8 cellular contexts compared by ENCODE assay signal in the genomic region with DNA sequence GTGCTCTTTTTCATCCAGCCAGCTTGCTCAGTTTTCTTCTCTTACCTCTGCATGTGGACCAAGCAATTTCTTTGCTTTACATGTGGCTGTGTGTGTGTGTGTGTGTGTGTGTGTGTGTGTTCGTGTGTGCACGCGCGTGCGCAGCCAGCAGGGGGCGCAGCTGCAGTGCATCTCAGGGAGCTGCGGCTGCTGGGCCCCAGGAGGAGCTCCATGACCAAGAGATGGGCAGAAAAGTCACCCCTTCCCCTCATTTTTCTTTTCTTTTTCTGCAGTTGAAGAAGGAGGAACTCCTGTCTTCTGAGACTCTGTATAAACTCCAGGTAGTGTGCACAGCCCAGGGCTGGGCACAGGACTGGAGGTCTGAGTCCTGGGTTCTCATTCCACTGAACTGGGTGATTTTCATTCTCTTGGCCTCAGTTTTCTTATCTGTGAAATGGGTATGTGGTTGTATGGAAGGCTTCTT. TPM values are rescaled to one million over a fixed set of nuclear protein-coding genes. Genes with fewer than 3 reads are reported as not detected.
DNase-seq lines count a peak whose midpoint lies in the region; ATAC-seq and TF ChIP-seq lines count a peak whose summit lies in the region.

No MANE protein-coding gene starts in this region.

- no peak overlapping the region for H3K4me3 Mint-ChIP-seq in activated CD4-positive, alpha-beta T cell treated with anti-CD3 and anti-CD28 coated beads, Interleukin-2, amount 10 ng/mL, durations not matched to agents 24 days and 14 days

- ATAC-seq in GM19328 (IDR thresholded peaks at IDR 0.05; ENCODE audit: unreplicated experiment) (peak; percentile 47), lower lobe of right lung (peak; percentile 86 to 94), HG03039 (IDR thresholded peaks at IDR 0.05; ENCODE audit: unreplicated experiment) (no peak)

- intact Hi-C loops in activated CD4-positive, alpha-beta T cell treated with anti-CD3 and anti-CD28 coated beads, Interleukin-2, amount 10 ng/mL, durations not matched to agents 24 days and 14 days (cut with micrococcal nuclease), result loop anchor here (1.0 to 10.0 kb wide), 3 partner anchors 63 to 215 kb away; no protein-coding TSS in a partner anchor
- intact Hi-C loops in colonic mucosa (cut with DNase I), result loop anchor here (2.0 to 10.0 kb wide), 2 partner anchors 63 to 215 kb away; no protein-coding TSS in a partner anchor
- intact Hi-C loops in lower lobe of right lung (cut with DNase I), result loop anchor here (5.0 kb wide), 1 partner anchor 63 kb away; no protein-coding TSS in a partner anchor

- no peaks in the 10 kb centered on the region for H3K27me3 Mint-ChIP-seq in activated CD4-positive, alpha-beta T cell treated with anti-CD3 and anti-CD28 coated beads, Interleukin-2, amount 10 ng/mL, durations not matched to agents 24 days and 14 days

- TF ChIP-seq CTCF in BE2C (IDR thresholded peaks at IDR 0.05; ENCODE audit: low read depth, low read length) (peak; percentile 84), colonic mucosa (IDR thresholded peaks at IDR 0.05) (peak; percentile 52), lower lobe of right lung (IDR thresholded peaks at IDR 0.05) (peak; percentile 62)

- H3K9me3 Mint-ChIP-seq in activated CD4-positive, alpha-beta T cell treated with anti-CD3 and anti-CD28 coated beads, Interleukin-2, amount 10 ng/mL, durations not matched to agents 24 days and 14 days, result no peaks in the 10 kb centered on the region

- no peak overlapping the region for H3K9ac ChIP-seq in colonic mucosa (ENCODE audit: low read depth in 2 of 2, low read length in 2 of 2)

- H3K4me1 ChIP-seq in BE2C (no peaks in the 10 kb centered on the region), colonic mucosa (no peaks in the 10 kb centered on the region), lower lobe of right lung (no peaks in the 10 kb centered on the region)

- H3K4me3 ChIP-seq in BE2C (ENCODE audit: low read depth, low read length) (no peak overlapping the region), colonic mucosa (no peak overlapping the region), lower lobe of right lung (no peak overlapping the region)

- no peaks in the 10 kb centered on the region for H3K36me3 Mint-ChIP-seq in activated CD4-positive, alpha-beta T cell treated with anti-CD3 and anti-CD28 coated beads, Interleukin-2, amount 10 ng/mL, durations not matched to agents 24 days and 14 days (ENCODE audit: low read depth)

- peak; percentile 75 for DNase-seq in BE2C
- DNase-seq in NCI-H226, result peak; percentile 47
- peak; percentile 89 for DNase-seq in activated CD4-positive, alpha-beta T cell treated with anti-CD3 and anti-CD28 coated beads, Interleukin-2, amount 10 ng/mL, durations not matched to agents 24 days and 14 days
- DNase-seq in colonic mucosa, result peak; percentile 89
- DNase-seq in lower lobe of right lung, result peak; percentile 87
- peak; percentile 36 for DNase-seq in stimulated activated CD8-positive, alpha-beta memory T cell treated with anti-CD3 and anti-CD28 coated beads, Interleukin-12 subunit alpha, Interleukin-12 subunit beta, amount 100 ng/mL, for 1 hour (ENCODE audit: low read depth)

- peak overlapping the region; percentile 29 for H3K27ac ChIP-seq in colonic mucosa
- H3K27ac ChIP-seq in lower lobe of right lung, result no peak overlapping the region

- H3K36me3 ChIP-seq in BE2C, result no peaks in the 10 kb centered on the region
- peaks cover 4% of the 10 kb centered on the region for H3K36me3 ChIP-seq in colonic mucosa
- peaks cover 4% of the 10 kb centered on the region for H3K36me3 ChIP-seq in lower lobe of right lung

- no peaks in the 10 kb centered on the region for H3K4me1 Mint-ChIP-seq in activated CD4-positive, alpha-beta T cell treated with anti-CD3 and anti-CD28 coated beads, Interleukin-2, amount 10 ng/mL, durations not matched to agents 24 days and 14 days

- H3K27ac Mint-ChIP-seq in activated CD4-positive, alpha-beta T cell treated with anti-CD3 and anti-CD28 coated beads, Interleukin-2, amount 10 ng/mL, durations not matched to agents 24 days and 14 days, result no peak overlapping the region

- H3K9me3 ChIP-seq in BE2C (no peaks in the 10 kb centered on the region), colonic mucosa (no peaks in the 10 kb centered on the region), lower lobe of right lung (no peaks in the 10 kb centered on the region)

- H3K27me3 ChIP-seq in BE2C, result no peaks in the 10 kb centered on the region
- H3K27me3 ChIP-seq in colonic mucosa, result no peaks in the 10 kb centered on the region
- H3K27me3 ChIP-seq in lower lobe of right lung (ENCODE audit: low read depth), result no peaks in the 10 kb centered on the region

RNA-seq across cellular contexts. Expression of a gene that starts 41.8 kb away (rescaled TPM):
- polyA plus RNA-seq in BE2C (2012; ENCODE audit: insufficient read depth, insufficient read length, low read depth), result 2.0 TPM
- total RNA-seq in activated CD4-positive, alpha-beta T cell treated with anti-CD3 and anti-CD28 coated beads, Interleukin-2, amount 10 ng/mL, durations not matched to agents 24 days and 14 days, result not detected in 2 replicates
- total RNA-seq in colonic mucosa (10 to 100 TPM; 13.5 to 24.0 TPM), lower lobe of right lung (11.2 TPM)

Comparison
In these comparisons a context has a peak if more than half of its experiments do, and no peak if none do; other contexts are left out.
1. DNase-seq: peak in every context shown above with its lines; median percentile 89 in activated CD4-positive, alpha-beta T cell treated with anti-CD3 and anti-CD28 coated beads, Interleukin-2, amount 10 ng/mL, durations not matched to agents 24 days and 14 days; 89 in colonic mucosa; 87 in lower lobe of right lung; 75 in BE2C; 47 in NCI-H226; 36 in stimulated activated CD8-positive, alpha-beta memory T cell treated with anti-CD3 and anti-CD28 coated beads, Interleukin-12 subunit alpha, Interleukin-12 subunit beta, amount 100 ng/mL, for 1 hour.
2. RNA of a gene that starts 41.8 kb away (total RNA-seq): 13.5 to 24.0 TPM in colonic mucosa and 11.2 TPM in lower lobe of right lung (single experiment); not detected in activated CD4-positive, alpha-beta T cell treated with anti-CD3 and anti-CD28 coated beads, Interleukin-2, amount 10 ng/mL, durations not matched to agents 24 days and 14 days; every median in the first group is over 10 times any median in the second.
3. Peak in every context shown above with its lines, with median percentiles within 50 percentile points of each other: CTCF ChIP-seq.